8 cellular contexts compared by ENCODE assay signal in genomic region chr17:41689497-41690299, GRCh38. TPM values are rescaled to one million over a fixed set of nuclear protein-coding genes. Genes with fewer than 3 reads are reported as not detected.
DNase-seq lines count a peak whose midpoint lies in the region; ATAC-seq and TF ChIP-seq lines count a peak whose summit lies in the region.

No MANE protein-coding gene starts in this region.

- whole genome bisulfite sequencing in thyroid gland, 2 donors, result 5 to 7% methylated on average over 15 to 19 of the region's 27 CpGs

- H3K36me3 ChIP-seq in duodenal mucosa (ENCODE audit: control insufficient read depth in 1 of 2, insufficient read depth in 2 of 2, low read length in 2 of 2) (peaks cover 39 to 53% of the 10 kb centered on the region in 2 donors), mucosa of rectum (ENCODE audit: control insufficient read depth in 2 of 2, insufficient read depth in 2 of 2, low read length in 2 of 2) (peaks cover 46 to 48% of the 10 kb centered on the region in 2 donors), thyroid gland (peaks cover 45 to 53% of the 10 kb centered on the region in 2 donors)

- intact Hi-C loops in thyroid gland (cut with DNase I), result no loop called here

- no peaks in the 10 kb centered on the region for H3K27me3 ChIP-seq in duodenal mucosa (ENCODE audit: control insufficient read depth in 1 of 2, insufficient read depth in 2 of 2, low read length in 2 of 2)
- no peaks in the 10 kb centered on the region for H3K27me3 ChIP-seq in mucosa of rectum (ENCODE audit: control insufficient read depth in 2 of 2, insufficient read depth in 2 of 2, low read length in 2 of 2)
- no peaks in the 10 kb centered on the region for H3K27me3 ChIP-seq in thyroid gland

- DNase-seq in GM03348 (ENCODE audit: low spot score) (peak; percentile 51), LoVo (ENCODE audit: low spot score) (peak; percentile 55), thyroid gland (no peak), AG08395 (ENCODE audit: low spot score) (no peak)

- peak overlapping the region; percentile 98 for H3K27ac ChIP-seq in VCaP
- H3K27ac ChIP-seq in duodenal mucosa (ENCODE audit: low read depth, low read length), result peak overlapping the region; percentile 100
- H3K27ac ChIP-seq in mucosa of rectum (ENCODE audit: low read depth in 2 of 2, low read length in 2 of 2), result peak overlapping the region; percentile 100
- H3K27ac ChIP-seq in thyroid gland, result peak overlapping the region; percentile 100

- TF ChIP-seq POLR2A in thyroid gland (IDR thresholded peaks at IDR 0.05), result no peak

- H3K9ac ChIP-seq in duodenal mucosa (ENCODE audit: low read depth in 1 of 2, low read length in 2 of 2), result peak overlapping the region; percentile 97 to 98
- peak overlapping the region; percentile 99 to 100 for H3K9ac ChIP-seq in mucosa of rectum (ENCODE audit: low read depth in 1 of 2, low read length in 2 of 2)

- H3K4me1 ChIP-seq in duodenal mucosa (ENCODE audit: control insufficient read depth in 1 of 2, insufficient read depth in 2 of 2, low read length in 2 of 2) (peaks cover 15 to 28% of the 10 kb centered on the region in 2 donors), mucosa of rectum (ENCODE audit: control insufficient read depth in 2 of 2, insufficient read depth in 2 of 2, low read length in 2 of 2) (peaks cover 19 to 21% of the 10 kb centered on the region in 2 donors), thyroid gland (peaks cover 22 to 29% of the 10 kb centered on the region in 2 donors)

- no peak for ATAC-seq in GM19463 (IDR thresholded peaks at IDR 0.05; ENCODE audit: unreplicated experiment)

- no peaks in the 10 kb centered on the region for H3K9me3 ChIP-seq in duodenal mucosa (ENCODE audit: control insufficient read depth in 1 of 2, low read length in 2 of 2)
- no peaks in the 10 kb centered on the region for H3K9me3 ChIP-seq in mucosa of rectum (ENCODE audit: control insufficient read depth in 2 of 2, low read length in 2 of 2)
- no peaks in the 10 kb centered on the region for H3K9me3 ChIP-seq in thyroid gland

- peak overlapping the region; percentile 92 to 96 for H3K4me3 ChIP-seq in duodenal mucosa (ENCODE audit: low read depth in 1 of 2, low read length in 2 of 2)
- peak overlapping the region; percentile 88 to 94 for H3K4me3 ChIP-seq in mucosa of rectum (ENCODE audit: low read length in 2 of 2)
- H3K4me3 ChIP-seq in thyroid gland (replicated peaks in 1 of 3), result peak overlapping the region; percentile 68 to 100 (median 99)

- TF ChIP-seq CTCF in VCaP (conservative IDR thresholded peaks at IDR 0.05), result peak; percentile 84
- peak; percentile 39 to 70 (median 49) for TF ChIP-seq CTCF in thyroid gland (IDR thresholded peaks at IDR 0.05)

RNA-seq across cellular contexts. Expression of gene EIF1, which starts 1.0 kb away (rescaled TPM):
- total RNA-seq in thyroid gland, result 100 to 1,000 TPM; 119 to 171 (median 145) TPM

RNA-seq across cellular contexts. Expression of gene GAST, which starts 22.4 kb away (rescaled TPM):
- not detected for total RNA-seq in thyroid gland

RNA-seq across cellular contexts. Expression of gene HAP1, which starts 44.7 kb away (rescaled TPM):
- 10 to 100 TPM in 1 of 4 donors, 1 to 10 TPM in 2, under 1 TPM in 1; 0.94 to 12.7 (median 1.9) TPM for total RNA-seq in thyroid gland

Comparison
In these comparisons a context has a peak if more than half of its experiments do, and no peak if none do; other contexts are left out.
1. DNase-seq: peak in GM03348 (single experiment) and LoVo (single experiment); none in thyroid gland (0 of 2) and AG08395 (single experiment).
2. Peak in every context shown above with its lines, with median percentiles within 50 percentile points of each other: H3K27ac ChIP-seq and H3K4me3 ChIP-seq.